ENCODE assay signal across 29 cellular contexts in genomic region chr7:32279500-32279899, GRCh38.
"Had no signal": no experiment of that assay in that cellular context is flagged by ENCODE, and none has a peak within 500 bp of the region (broad histone marks: within the 10 kb centered on the region; RNA-seq: fewer than 3 reads in every experiment).

No MANE protein-coding gene starts in this region.

- H3K4me3 Mint-ChIP-seq: natural killer cell; nephron; neural progenitor cell; stimulated activated memory B cell treated with anti-CD40 and anti-IgM and Interleukin-4, amounts not matched to agents 10 μg/mL and 1 μg/mL and 100 μg/mL, for 72 hours; stimulated activated naive CD8-positive, alpha-beta T cell treated with anti-CD3 and anti-CD28 coated beads, Interleukin-15, amount 100 ng/mL, for 72 hours; type B pancreatic cell had no signal

- H3K9ac ChIP-seq: neural progenitor cell, parathyroid adenoma had no signal

- H3K4me2 ChIP-seq: neural progenitor cell had no signal

- FAIRE-seq: small intestine had no signal

- DNase-seq: natural killer cell; occipital lobe; ovary; posterior cingulate gyrus; psoas muscle; right cardiac atrium; right lobe of liver; sigmoid colon; small intestine; stimulated activated CD4-positive, alpha-beta T cell treated with anti-CD3 and anti-CD28 coated beads, Interleukin-15, amount 100 ng/mL, for 24 hours; stimulated activated CD4-positive, alpha-beta T cell treated with anti-CD3 and anti-CD28 coated beads, Interleukin-2, amount 100 ng/mL, for 24 hours; stimulated activated CD4-positive, alpha-beta T cell treated with anti-CD3 and anti-CD28 coated beads, Interleukin-2, amount 100 ng/mL, for 48 hours; stimulated activated CD4-positive, alpha-beta T cell treated with anti-CD3 and anti-CD28 coated beads, Interleukin-4, amount 100 ng/mL, for 24 hours; stimulated activated naive CD4-positive, alpha-beta T cell; stimulated activated naive CD8-positive, alpha-beta T cell treated with anti-CD3 and anti-CD28 coated beads, Interleukin-15, amount 100 ng/mL, for 72 hours; stimulated activated naive CD8-positive, alpha-beta T cell treated with anti-CD3 and anti-CD28 coated beads, Interleukin-15, Interleukin-2, amounts not matched to agents 100 U/mL and 50 U/mL, for 24 hours; substantia nigra; testis; tibial artery; transverse colon; upper lobe of right lung; uterus had no signal

- H2AFZ ChIP-seq: neural progenitor cell, parathyroid adenoma had no signal

- H3K4me3 ChIP-seq: neural progenitor cell, ovary, psoas muscle, right lobe of liver, sigmoid colon, suprapubic skin, testis, tibial artery, transverse colon, upper lobe of right lung, uterus had no signal

- H3K4me1 ChIP-seq: neural progenitor cell, parathyroid adenoma, psoas muscle, right lobe of liver, sigmoid colon, suprapubic skin, testis, tibial artery, transverse colon, upper lobe of right lung, uterus had no signal

- H3K27ac ChIP-seq: neural progenitor cell, ovary, parathyroid adenoma, psoas muscle, right lobe of liver, sigmoid colon, suprapubic skin, testis, tibial artery, transverse colon, upper lobe of right lung, uterus had no signal

- H3K27me3 ChIP-seq: right lobe of liver, sigmoid colon, suprapubic skin, testis, transverse colon, upper lobe of right lung had no signal

- H3K36me3 Mint-ChIP-seq: natural killer cell; neural progenitor cell; stimulated activated memory B cell treated with anti-CD40 and anti-IgM and Interleukin-4, amounts not matched to agents 10 μg/mL and 1 μg/mL and 100 μg/mL, for 72 hours; type B pancreatic cell had no signal

- H3K9me3 Mint-ChIP-seq: natural killer cell; nephron; neural progenitor cell; stimulated activated naive CD8-positive, alpha-beta T cell treated with anti-CD3 and anti-CD28 coated beads, Interleukin-15, amount 100 ng/mL, for 72 hours; type B pancreatic cell had no signal

- H3K27ac Mint-ChIP-seq: natural killer cell; nephron; neural progenitor cell; progenitor cell of endocrine pancreas; stimulated activated memory B cell treated with anti-CD40 and anti-IgM and Interleukin-4, amounts not matched to agents 10 μg/mL and 1 μg/mL and 100 μg/mL, for 72 hours; stimulated activated naive CD8-positive, alpha-beta T cell treated with anti-CD3 and anti-CD28 coated beads, Interleukin-15, amount 100 ng/mL, for 72 hours; type B pancreatic cell had no signal

- H3K79me2 ChIP-seq: parathyroid adenoma had no signal

- H3K36me3 ChIP-seq: neural progenitor cell, ovary, right lobe of liver, sigmoid colon, suprapubic skin, tibial artery, transverse colon, upper lobe of right lung, uterus had no signal

- H3K9me3 ChIP-seq: ovary, psoas muscle, right lobe of liver, suprapubic skin, testis, tibial artery, transverse colon, upper lobe of right lung, uterus had no signal

- H3K4me1 Mint-ChIP-seq: natural killer cell; nephron; neural progenitor cell; stimulated activated memory B cell treated with anti-CD40 and anti-IgM and Interleukin-4, amounts not matched to agents 10 μg/mL and 1 μg/mL and 100 μg/mL, for 72 hours had no signal

- ATAC-seq: natural killer cell; psoas muscle; right cardiac atrium; right lobe of liver; stimulated activated memory B cell treated with anti-CD40 and anti-IgM and Interleukin-4, amounts not matched to agents 10 μg/mL and 1 μg/mL and 100 μg/mL, for 72 hours; stimulated activated naive CD8-positive, alpha-beta T cell treated with anti-CD3 and anti-CD28 coated beads, Interleukin-15, amount 100 ng/mL, for 72 hours; stimulated activated naive CD8-positive, alpha-beta T cell treated with anti-CD3 and anti-CD28 coated beads, Interleukin-15, Interleukin-2, amounts not matched to agents 100 U/mL and 50 U/mL, for 24 hours; upper lobe of right lung had no signal
